8 cellular contexts compared by ENCODE assay signal in genomic region chr16:88662843-88663606, GRCh38. TPM values are rescaled to one million over a fixed set of nuclear protein-coding genes. Genes with fewer than 3 reads are reported as not detected.
DNase-seq lines count a peak whose midpoint lies in the region; ATAC-seq and TF ChIP-seq lines count a peak whose summit lies in the region.

Gene MVD (minus strand): TSS chr16:88663091. CDS start chr16:88663080, 11 bp downstream.

- peaks cover 12 to 26% (median 19%) of the 10 kb centered on the region in 7 donors for H3K4me1 Mint-ChIP-seq in naive thymus-derived CD4-positive, alpha-beta T cell
- peaks cover 24 to 44% of the 10 kb centered on the region in 2 donors for H3K4me1 Mint-ChIP-seq in stimulated activated naive B cell treated with anti-CD40 and anti-IgM and Interleukin-4, amounts not matched to agents 10 μg/mL and 1 μg/mL and 100 μg/mL, for 72 hours

- H3K9me3 ChIP-seq in DOHH2 (ENCODE audit: control insufficient read depth, insufficient read depth, low read length) = no peaks in the 10 kb centered on the region
- H3K9me3 ChIP-seq in Karpas-422 (ENCODE audit: low read length) = no peaks in the 10 kb centered on the region
- no peaks in the 10 kb centered on the region for H3K9me3 ChIP-seq in naive thymus-derived CD4-positive, alpha-beta T cell (ENCODE audit: control insufficient read depth in 2 of 3, low read length in 3 of 3)

- H3K9ac ChIP-seq in Karpas-422 (ENCODE audit: low read length) = peak within 1 kb of the TSS; percentile 93

- H3K27me3 ChIP-seq in DOHH2 (ENCODE audit: control insufficient read depth, low read length) (no peaks in the 10 kb centered on the region), Karpas-422 (ENCODE audit: low read length) (no peaks in the 10 kb centered on the region)
- H3K27me3 ChIP-seq in naive thymus-derived CD4-positive, alpha-beta T cell (ENCODE audit: control insufficient read depth in 2 of 2, insufficient read depth in 2 of 2, low read length in 2 of 2) = no peaks in the 10 kb centered on the region

- H3K36me3 ChIP-seq in DOHH2 (ENCODE audit: control insufficient read depth, low read length) (peaks cover 60% of the 10 kb centered on the region), Karpas-422 (ENCODE audit: insufficient read depth, low read length) (no peaks in the 10 kb centered on the region)
- peaks cover 0 to 10% (median 0%) of the 10 kb centered on the region in 3 experiments for H3K36me3 ChIP-seq in naive thymus-derived CD4-positive, alpha-beta T cell (ENCODE audit: control insufficient read depth in 2 of 3, insufficient read depth in 3 of 3, low read length in 3 of 3)

- POLR2A ChIA-PET in naive thymus-derived CD4-positive, alpha-beta T cell (lab: Charles Lee) = interaction anchor here (0.6 to 4.0 kb wide), 16 partner anchors 11 to 92 kb away, joined by 3 to 33 read pairs (median 3); partner anchors contain the start of gene ZC3H18

- intact Hi-C loops in naive thymus-derived CD4-positive, alpha-beta T cell (cut with micrococcal nuclease) = loop anchor here (1.0 to 2.0 kb wide), 11 partner anchors 12 to 584 kb away; partner anchors contain the start of genes CTU2 (in 2 of the 2), CYBA (in 2 of the 2), RNF166 (in 2 of the 2) and SNAI3 (in 2 of the 2)

- peaks cover 0 to 5% (median 0%) of the 10 kb centered on the region in 5 donors for H3K36me3 Mint-ChIP-seq in naive thymus-derived CD4-positive, alpha-beta T cell
- H3K36me3 Mint-ChIP-seq in stimulated activated naive B cell treated with anti-CD40 and anti-IgM and Interleukin-4, amounts not matched to agents 10 μg/mL and 1 μg/mL and 100 μg/mL, for 72 hours = peaks cover 29% of the 10 kb centered on the region in 2 donors

- peak; percentile 99 for DNase-seq in Karpas-422
- DNase-seq in RPMI8226 = peak; percentile 95
- DNase-seq in activated T-helper 1 cell treated with anti-CD3 and anti-CD28 coated beads, Interleukin-2, amount 50 U/mL, for 16 hours (ENCODE audit: low read depth in 1 of 2, low spot score in 1 of 2) = peak; percentile 86 to 95
- peak; percentile 99 for DNase-seq in fibroblast of gingiva (ENCODE audit: low read depth)
- peak; percentile 88 to 96 (median 94) for DNase-seq in naive thymus-derived CD4-positive, alpha-beta T cell
- DNase-seq in stimulated activated naive B cell treated with anti-CD40 and anti-IgM and Interleukin-4, amounts not matched to agents 10 μg/mL and 1 μg/mL and 100 μg/mL, for 72 hours = peak; percentile 97

- H3K4me3 Mint-ChIP-seq in naive thymus-derived CD4-positive, alpha-beta T cell = peak within 1 kb of the TSS; percentile 91 to 96 (median 94)
- H3K4me3 Mint-ChIP-seq in stimulated activated naive B cell treated with anti-CD40 and anti-IgM and Interleukin-4, amounts not matched to agents 10 μg/mL and 1 μg/mL and 100 μg/mL, for 72 hours = peak within 1 kb of the TSS; percentile 96 to 99

- peaks cover 71% of the 10 kb centered on the region for H3K79me2 ChIP-seq in DOHH2 (ENCODE audit: control insufficient read depth, low read length)
- peaks cover 47% of the 10 kb centered on the region for H3K79me2 ChIP-seq in Karpas-422 (ENCODE audit: low read length)

- peaks cover 50% of the 10 kb centered on the region for H3K4me1 ChIP-seq in DOHH2 (ENCODE audit: control insufficient read depth, low read length)
- H3K4me1 ChIP-seq in Karpas-422 (ENCODE audit: low read length) = peaks cover 33% of the 10 kb centered on the region
- H3K4me1 ChIP-seq in naive thymus-derived CD4-positive, alpha-beta T cell (ENCODE audit: control insufficient read depth in 2 of 2, insufficient read depth in 2 of 2, low read length in 2 of 2) = peaks cover 8% of the 10 kb centered on the region in 2 donors

- H3K9me2 ChIP-seq in DOHH2 (replicated peaks; ENCODE audit: control insufficient read depth, low read length) (no peaks in the 10 kb centered on the region), Karpas-422 (replicated peaks; ENCODE audit: insufficient read depth, low read length) (no peaks in the 10 kb centered on the region)

- H3F3A ChIP-seq in DOHH2 (ENCODE audit: control insufficient read depth, insufficient read depth) = peaks cover 12% of the 10 kb centered on the region

- peak within 1 kb of the TSS; percentile 56 to 95 (median 93) for H3K27ac Mint-ChIP-seq in naive thymus-derived CD4-positive, alpha-beta T cell
- H3K27ac Mint-ChIP-seq in stimulated activated naive B cell treated with anti-CD40 and anti-IgM and Interleukin-4, amounts not matched to agents 10 μg/mL and 1 μg/mL and 100 μg/mL, for 72 hours = peak within 1 kb of the TSS; percentile 99

- H3K27me3 Mint-ChIP-seq in naive thymus-derived CD4-positive, alpha-beta T cell = no peaks in the 10 kb centered on the region
- H3K27me3 Mint-ChIP-seq in stimulated activated naive B cell treated with anti-CD40 and anti-IgM and Interleukin-4, amounts not matched to agents 10 μg/mL and 1 μg/mL and 100 μg/mL, for 72 hours = no peaks in the 10 kb centered on the region

- H3K27ac ChIP-seq in DOHH2 (ENCODE audit: low read depth, low read length) (peak within 1 kb of the TSS; percentile 90), Karpas-422 (ENCODE audit: low read length) (peak within 1 kb of the TSS; percentile 81)
- H3K27ac ChIP-seq in naive thymus-derived CD4-positive, alpha-beta T cell (ENCODE audit: low read depth, low read length) = peak within 1 kb of the TSS; percentile 95

- H3K4me2 ChIP-seq in DOHH2 (ENCODE audit: low read length) = peak within 1 kb of the TSS; percentile 82
- H3K4me2 ChIP-seq in Karpas-422 (ENCODE audit: low read depth, low read length, poor library complexity, severe bottlenecking) = peak within 1 kb of the TSS; percentile 88

- CTCF ChIA-PET in naive thymus-derived CD4-positive, alpha-beta T cell (lab: Charles Lee) = interaction anchor here (0.7 kb wide), 1 partner anchor 584 kb away, joined by 3 read pairs; no protein-coding TSS in a partner anchor

- peak within 1 kb of the TSS; percentile 74; the same call in 1 of the 2 replicates for H2AFZ ChIP-seq in Karpas-422 (ENCODE audit: low read length)

- no peak for TF ChIP-seq CTCF in DOHH2 (IDR thresholded peaks at IDR 0.05; ENCODE audit: low read depth, low read length, poor library complexity, severe bottlenecking)

- H3K4me3 ChIP-seq in DOHH2 (ENCODE audit: low read length) (peak within 1 kb of the TSS; percentile 92), Karpas-422 (ENCODE audit: low read length) (peak within 1 kb of the TSS; percentile 89)
- peak within 1 kb of the TSS; percentile 89 for H3K4me3 ChIP-seq in naive thymus-derived CD4-positive, alpha-beta T cell (ENCODE audit: low read length)

- H4K20me1 ChIP-seq in DOHH2 (ENCODE audit: control insufficient read depth, insufficient read depth, low read depth, low read length) = peaks cover 10% of the 10 kb centered on the region; the same call in 1 of the 2 replicates
- H4K20me1 ChIP-seq in Karpas-422 (ENCODE audit: insufficient read depth, low read depth, low read length) = peaks cover 4% of the 10 kb centered on the region; the same call in 1 of the 2 replicates

- no peaks in the 10 kb centered on the region for H3K9me3 Mint-ChIP-seq in naive thymus-derived CD4-positive, alpha-beta T cell
- H3K9me3 Mint-ChIP-seq in stimulated activated naive B cell treated with anti-CD40 and anti-IgM and Interleukin-4, amounts not matched to agents 10 μg/mL and 1 μg/mL and 100 μg/mL, for 72 hours = no peaks in the 10 kb centered on the region

- ATAC-seq in GM21825 (IDR thresholded peaks at IDR 0.05; ENCODE audit: unreplicated experiment) = peak; percentile 88
- peak; percentile 99 for ATAC-seq in naive thymus-derived CD4-positive, alpha-beta T cell
- peak; percentile 98 to 99 for ATAC-seq in stimulated activated naive B cell treated with anti-CD40 and anti-IgM and Interleukin-4, amounts not matched to agents 10 μg/mL and 1 μg/mL and 100 μg/mL, for 72 hours (replicated peaks)

RNA-seq across cellular contexts. Expression of gene MVD, which starts in this region (rescaled TPM):
- 35.0 and 82.2 TPM in 2 replicates for total RNA-seq in Karpas-422 (2014; rRNA removed; shearing (Covaris generic); ENCODE audit: low replicate concordance)
- total RNA-seq in naive thymus-derived CD4-positive, alpha-beta T cell = 10 to 100 TPM; 37.7 to 66.9 (median 42.7) TPM
- polyA plus RNA-seq in naive thymus-derived CD4-positive, alpha-beta T cell = 10 to 100 TPM; 12.9 to 23.5 TPM

Comparison
In these comparisons a context has a peak if more than half of its experiments do, and no peak if none do; other contexts are left out.
1. Peak in every context shown above with its lines: DNase-seq, ATAC-seq, H3K4me3 ChIP-seq and H3K27ac ChIP-seq.